ENCODE assay signal across 8 cellular contexts in genomic region chr19:31348416-31349159, GRCh38. TPM values are rescaled to one million over a fixed set of nuclear protein-coding genes. Genes with fewer than 3 reads are reported as not detected.
DNase-seq lines count a peak whose midpoint lies in the region; ATAC-seq and TF ChIP-seq lines count a peak whose summit lies in the region.

No MANE protein-coding gene starts in this region.

- peak overlapping the region in 1 of 2 donors; percentile 47 for H3K4me3 ChIP-seq in CD4-positive, alpha-beta memory T cell (ENCODE audit: low read length in 2 of 2)
- peak overlapping the region; percentile 53 to 88 (median 60) for H3K4me3 ChIP-seq in Peyer's patch

- no peak for TF ChIP-seq CTCF in Peyer's patch (IDR thresholded peaks at IDR 0.05)

- POLR2A ChIA-PET in CD4-positive, alpha-beta memory T cell (lab: Charles Lee; ENCODE audit: partially characterized antibody): no interaction called here

- H3K27me3 Mint-ChIP-seq in CD4-positive, alpha-beta memory T cell: peaks cover 27 to 39% of the 10 kb centered on the region in 2 donors
- peaks cover 31 to 35% of the 10 kb centered on the region in 2 donors for H3K27me3 Mint-ChIP-seq in natural killer cell treated with Interleukin-12 subunit alpha and Interleukin-12 subunit beta and Interleukin-15 and Interleukin-18, amount 100 ng/mL, for 72 hours

- peaks cover 44% of the 10 kb centered on the region for H3K27me3 ChIP-seq in CD4-positive, alpha-beta memory T cell (ENCODE audit: insufficient read depth, low read length)
- peaks cover 0 to 7% of the 10 kb centered on the region in 2 donors for H3K27me3 ChIP-seq in Peyer's patch

- H3K9me3 ChIP-seq in CD4-positive, alpha-beta memory T cell (ENCODE audit: control insufficient read depth in 1 of 2, low read length in 2 of 2): no peaks in the 10 kb centered on the region
- H3K9me3 ChIP-seq in Peyer's patch: no peaks in the 10 kb centered on the region

- H3K4me1 Mint-ChIP-seq in CD4-positive, alpha-beta memory T cell: peaks cover 19 to 33% (median 27%) of the 10 kb centered on the region in 4 donors
- peaks cover 32 to 34% of the 10 kb centered on the region in 2 donors for H3K4me1 Mint-ChIP-seq in natural killer cell treated with Interleukin-12 subunit alpha and Interleukin-12 subunit beta and Interleukin-15 and Interleukin-18, amount 100 ng/mL, for 72 hours (ENCODE audit: low read depth in 2 of 2)

- intact Hi-C loops in CD4-positive, alpha-beta memory T cell (cut with micrococcal nuclease): loop anchor here (1.0 to 2.0 kb wide), 2 partner anchors 8 to 134 kb away; no protein-coding TSS in a partner anchor

- H3K4me1 ChIP-seq in CD4-positive, alpha-beta memory T cell (ENCODE audit: insufficient read depth, low read length): peaks cover 36% of the 10 kb centered on the region
- H3K4me1 ChIP-seq in Peyer's patch: peaks cover 0 to 30% (median 5%) of the 10 kb centered on the region in 4 donors

- H3K36me3 ChIP-seq in CD4-positive, alpha-beta memory T cell (ENCODE audit: insufficient read depth, low read length): no peaks in the 10 kb centered on the region
- H3K36me3 ChIP-seq in Peyer's patch: no peaks in the 10 kb centered on the region

- peaks cover 0 to 3% of the 10 kb centered on the region in 2 donors for H3K36me3 Mint-ChIP-seq in CD4-positive, alpha-beta memory T cell
- peaks cover 6% of the 10 kb centered on the region for H3K36me3 Mint-ChIP-seq in natural killer cell treated with Interleukin-12 subunit alpha and Interleukin-12 subunit beta and Interleukin-15 and Interleukin-18, amount 100 ng/mL, for 72 hours

- DNase-seq in CD4-positive, alpha-beta memory T cell: peak in 1 of 5 donors; percentile 36
- DNase-seq in Peyer's patch (peak in 1 of 3 donors; percentile 53), epithelial cell of prostate (ENCODE audit: low read depth, low spot score) (no peak), NCI-H2196 (lab: John Stamatoyannopoulos, UW; ENCODE audit: unreplicated experiment) (no peak), Kasumi-1 (lab: John Stamatoyannopoulos, UW) (no peak), erythroblast (lab: John Stamatoyannopoulos, UW) (no peak)
- DNase-seq in natural killer cell treated with Interleukin-12 subunit alpha and Interleukin-12 subunit beta and Interleukin-15 and Interleukin-18, amount 100 ng/mL, for 72 hours (ENCODE audit: low spot score): no peak

- no peak overlapping the region for H3K27ac ChIP-seq in CD4-positive, alpha-beta memory T cell (ENCODE audit: low read depth, low read length)
- H3K27ac ChIP-seq in Peyer's patch: peak overlapping the region; percentile 72 to 91 (median 80)
- H3K27ac ChIP-seq in epithelial cell of prostate: peak overlapping the region; percentile 67

- ATAC-seq in natural killer cell treated with Interleukin-12 subunit alpha and Interleukin-12 subunit beta and Interleukin-15 and Interleukin-18, amount 100 ng/mL, for 72 hours: peak; percentile 9 to 29
- no peak for ATAC-seq in HG03025 (IDR thresholded peaks at IDR 0.05; ENCODE audit: low FRiP score, unreplicated experiment)

- TF ChIP-seq POLR2A in Peyer's patch (IDR thresholded peaks at IDR 0.05) (no peak), erythroblast (IDR thresholded peaks at IDR 0.05; ENCODE audit: low read length) (no peak)

- CTCF ChIA-PET in CD4-positive, alpha-beta memory T cell (lab: Charles Lee; ENCODE audit: partially characterized antibody): no interaction called here

- H3K27ac Mint-ChIP-seq in CD4-positive, alpha-beta memory T cell: peak overlapping the region in 3 of 7 donors; percentile 52 to 79 (median 59)
- H3K27ac Mint-ChIP-seq in natural killer cell treated with Interleukin-12 subunit alpha and Interleukin-12 subunit beta and Interleukin-15 and Interleukin-18, amount 100 ng/mL, for 72 hours: peak overlapping the region; percentile 60 to 72

- peak overlapping the region; percentile 81 to 90 (median 86) for H3K4me3 Mint-ChIP-seq in CD4-positive, alpha-beta memory T cell
- peak overlapping the region; percentile 86 for H3K4me3 Mint-ChIP-seq in natural killer cell treated with Interleukin-12 subunit alpha and Interleukin-12 subunit beta and Interleukin-15 and Interleukin-18, amount 100 ng/mL, for 72 hours

- H3K9me3 Mint-ChIP-seq in CD4-positive, alpha-beta memory T cell: peaks cover 0 to 6% (median 0%) of the 10 kb centered on the region in 8 donors
- H3K9me3 Mint-ChIP-seq in natural killer cell treated with Interleukin-12 subunit alpha and Interleukin-12 subunit beta and Interleukin-15 and Interleukin-18, amount 100 ng/mL, for 72 hours: no peaks in the 10 kb centered on the region

RNA-seq across cellular contexts. Expression of gene TSHZ3, which starts 0.6 kb away (rescaled TPM):
- total RNA-seq in CD4-positive, alpha-beta memory T cell: under 1 TPM; 0.28 to 0.44 TPM
- polyA plus RNA-seq in CD4-positive, alpha-beta memory T cell: under 1 TPM; 0.24 to 0.57 TPM
- total RNA-seq in Peyer's patch: 10 to 100 TPM in 1 of 4 donors, 1 to 10 TPM in 2, under 1 TPM in 1; 0.70 to 14.0 (median 3.0) TPM
- total RNA-seq in natural killer cell treated with Interleukin-12 subunit alpha and Interleukin-12 subunit beta and Interleukin-15 and Interleukin-18, amount 100 ng/mL, for 72 hours: 1 to 10 TPM; 4.0 to 4.1 TPM
